ENCODE assay signal across 9 cellular contexts in the genomic region with DNA sequence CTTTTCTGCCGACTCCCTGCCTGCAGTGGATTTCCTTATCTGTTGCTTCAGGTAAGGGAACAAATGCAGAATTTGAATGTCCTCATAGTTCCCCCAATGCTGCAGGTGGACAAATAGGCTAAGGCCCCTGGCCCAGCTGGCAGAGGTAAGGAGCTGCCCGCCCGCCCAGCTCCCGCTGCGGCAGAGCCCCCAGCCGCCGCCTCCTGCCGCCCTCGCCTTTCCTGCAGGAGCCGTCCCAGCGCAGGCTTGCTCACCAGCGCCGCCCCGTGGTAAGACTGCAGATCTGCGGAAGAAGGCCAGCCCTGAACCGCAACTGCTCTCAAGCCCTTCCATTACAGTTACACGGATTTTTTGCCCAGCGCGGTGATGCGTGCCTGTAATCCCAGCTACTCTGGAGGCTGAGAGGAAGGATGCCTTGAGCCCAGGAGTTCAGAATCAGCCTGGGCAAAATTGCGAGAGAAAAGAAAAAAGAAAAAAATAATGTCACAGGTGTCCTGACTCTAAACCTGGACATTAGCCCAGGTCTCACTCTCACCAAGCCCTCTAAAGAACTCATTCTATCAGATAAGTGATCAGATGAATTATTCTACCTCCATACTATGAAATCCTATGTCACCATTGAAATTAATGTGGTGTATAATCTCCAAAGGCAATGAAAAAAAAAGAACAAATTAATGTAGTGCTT. TPM values are rescaled to one million over a fixed set of nuclear protein-coding genes. Genes with fewer than 3 reads are reported as not detected.
DNase-seq lines count a peak whose midpoint lies in the region; ATAC-seq and TF ChIP-seq lines count a peak whose summit lies in the region.
"Had no signal": no experiment of that assay in that cellular context is flagged by ENCODE, and none has a peak within 500 bp of the region (broad histone marks: within the 10 kb centered on the region; RNA-seq: fewer than 3 reads in every experiment).

No MANE protein-coding gene starts in this region.

- intact Hi-C loops in Calu3 (cut with micrococcal nuclease; ENCODE audit: unreplicated experiment) (loop anchor here (2.0 to 10.0 kb wide), 2 partner anchors 80 to 300 kb away; partner anchors contain the start of gene KREMEN1), PC-3 (cut with micrococcal nuclease) (loop anchor here (10.0 kb wide), 2 partner anchors 80 to 110 kb away; partner anchors contain the start of gene KREMEN1)

- no peaks in the 10 kb centered on the region for H3K36me3 ChIP-seq in PC-3 (ENCODE audit: low read depth, low read length)

- H3K79me2 ChIP-seq in PC-3 (ENCODE audit: low read length), result no peaks in the 10 kb centered on the region

- peaks cover 6% of the 10 kb centered on the region for H3K4me1 Mint-ChIP-seq in Calu3 (ENCODE audit: low read depth, unreplicated experiment)
- peaks cover 5% of the 10 kb centered on the region for H3K4me1 Mint-ChIP-seq in activated T-cell treated with anti-CD3 and anti-CD28 coated beads, Interleukin-2, amount 50 U/mL, for 4 hours (ENCODE audit: low read depth)
- H3K4me1 Mint-ChIP-seq in natural killer cell treated with Interleukin-12 subunit alpha and Interleukin-12 subunit beta and Interleukin-15 and Interleukin-18, amount 100 ng/mL, for 72 hours (ENCODE audit: low read depth in 2 of 2), result peaks cover 7% of the 10 kb centered on the region in 2 donors

- peak overlapping the region; percentile 46 for H3K4me3 Mint-ChIP-seq in Calu3 (ENCODE audit: low read depth, unreplicated experiment)
- H3K4me3 Mint-ChIP-seq in activated T-cell treated with anti-CD3 and anti-CD28 coated beads, Interleukin-2, amount 50 U/mL, for 4 hours, result no peak overlapping the region
- H3K4me3 Mint-ChIP-seq in natural killer cell treated with Interleukin-12 subunit alpha and Interleukin-12 subunit beta and Interleukin-15 and Interleukin-18, amount 100 ng/mL, for 72 hours, result no peak overlapping the region

- H3F3A ChIP-seq in PC-3 (ENCODE audit: low read length, unreplicated experiment), result no peaks in the 10 kb centered on the region

- peak overlapping the region; percentile 73 for H3K4me2 ChIP-seq in PC-3 (ENCODE audit: low read length)

- no peaks in the 10 kb centered on the region for H3K9me3 Mint-ChIP-seq in Calu3 (ENCODE audit: low read depth, unreplicated experiment)
- H3K9me3 Mint-ChIP-seq in activated T-cell treated with anti-CD3 and anti-CD28 coated beads, Interleukin-2, amount 50 U/mL, for 4 hours, result no peaks in the 10 kb centered on the region
- no peaks in the 10 kb centered on the region for H3K9me3 Mint-ChIP-seq in natural killer cell treated with Interleukin-12 subunit alpha and Interleukin-12 subunit beta and Interleukin-15 and Interleukin-18, amount 100 ng/mL, for 72 hours

- H3K27ac Mint-ChIP-seq in Calu3 (ENCODE audit: unreplicated experiment), result no peak overlapping the region
- no peak overlapping the region for H3K27ac Mint-ChIP-seq in natural killer cell treated with Interleukin-12 subunit alpha and Interleukin-12 subunit beta and Interleukin-15 and Interleukin-18, amount 100 ng/mL, for 72 hours

- H3K36me3 Mint-ChIP-seq in Calu3 (ENCODE audit: insufficient read depth, unreplicated experiment), result no peaks in the 10 kb centered on the region
- H3K36me3 Mint-ChIP-seq in activated T-cell treated with anti-CD3 and anti-CD28 coated beads, Interleukin-2, amount 50 U/mL, for 4 hours (ENCODE audit: insufficient read depth), result no peaks in the 10 kb centered on the region
- no peaks in the 10 kb centered on the region for H3K36me3 Mint-ChIP-seq in natural killer cell treated with Interleukin-12 subunit alpha and Interleukin-12 subunit beta and Interleukin-15 and Interleukin-18, amount 100 ng/mL, for 72 hours

- BruUV-seq in Calu3 (replicated peaks; lab: Mats Ljungman, UMichigan) (no TSS peak), PC-3 (replicated peaks; lab: Mats Ljungman, UMichigan) (no TSS peak)

- H3K9ac ChIP-seq in PC-3 (ENCODE audit: low read length), result no peak overlapping the region

- peak overlapping the region; percentile 26; the same call in 1 of the 2 replicates for H3K4me3 ChIP-seq in PC-3 (ENCODE audit: low read length)

- TF ChIP-seq CTCF in Calu3 (IDR thresholded peaks at IDR 0.05; ENCODE audit: unreplicated experiment) (peak; percentile 94), PC-3 (conservative IDR thresholded peaks at IDR 0.05; ENCODE audit: low read depth, low read length) (peak; percentile 80)

- H3K4me1 ChIP-seq in PC-3 (ENCODE audit: insufficient read depth, low read length), result peaks cover 4% of the 10 kb centered on the region; the same call in 1 of the 2 replicates

- H3K27me3 ChIP-seq in PC-3 (ENCODE audit: low read length), result no peaks in the 10 kb centered on the region

- no peaks in the 10 kb centered on the region for H3K9me3 ChIP-seq in PC-3 (ENCODE audit: low read length)

- POLR2A ChIA-PET in PC-3 (lab: Charles Lee; ENCODE audit: unreplicated experiment), result no interaction called here

- no peaks in the 10 kb centered on the region for H3K9me2 ChIP-seq in PC-3 (replicated peaks; ENCODE audit: low read length)

- no peaks in the 10 kb centered on the region for H4K20me1 ChIP-seq in PC-3 (ENCODE audit: low read length)

- CTCF ChIA-PET in Calu3 (lab: Charles Lee), result interaction anchor here (0.5 to 1.2 kb wide), 5 partner anchors 22 to 271 kb away, joined by 3 to 4 read pairs (median 3); partner anchors contain the start of gene ZNRF3
- CTCF ChIA-PET in PC-3 (lab: Charles Lee), result interaction anchor here (0.8 kb wide), 1 partner anchor 114 kb away, joined by 3 read pairs; no protein-coding TSS in a partner anchor

- DNase-seq in Calu3 (peak; percentile 87), PC-3 (peak; percentile 64), fibroblast of gingiva (ENCODE audit: low read depth) (peak; percentile 41)
- DNase-seq in activated T-cell treated with anti-CD3 and anti-CD28 coated beads, Interleukin-2, amount 50 U/mL, for 4 hours, result peak; percentile 76
- DNase-seq in natural killer cell treated with Interleukin-12 subunit alpha and Interleukin-12 subunit beta and Interleukin-15 and Interleukin-18, amount 100 ng/mL, for 72 hours (ENCODE audit: low spot score), result peak; percentile 77
- peak; percentile 40 to 58 (median 51) for DNase-seq in stimulated activated naive CD4-positive, alpha-beta T cell (lab: John Stamatoyannopoulos, UW)

- H3K27ac ChIP-seq in PC-3 (ENCODE audit: low read length), result no peak overlapping the region

- H3K27me3 Mint-ChIP-seq in Calu3 (ENCODE audit: unreplicated experiment), result peaks cover 28% of the 10 kb centered on the region
- peaks cover 42% of the 10 kb centered on the region for H3K27me3 Mint-ChIP-seq in activated T-cell treated with anti-CD3 and anti-CD28 coated beads, Interleukin-2, amount 50 U/mL, for 4 hours (ENCODE audit: low read depth)
- peaks cover 17 to 34% of the 10 kb centered on the region in 2 donors for H3K27me3 Mint-ChIP-seq in natural killer cell treated with Interleukin-12 subunit alpha and Interleukin-12 subunit beta and Interleukin-15 and Interleukin-18, amount 100 ng/mL, for 72 hours

- peak; percentile 60 for ATAC-seq in HG03354 (IDR thresholded peaks at IDR 0.05; ENCODE audit: poor library complexity, severe bottlenecking, unreplicated experiment)
- ATAC-seq in PC-3, result peak; percentile 90
- ATAC-seq in activated T-cell treated with anti-CD3 and anti-CD28 coated beads, Interleukin-2, amount 50 U/mL, for 4 hours, result peak; percentile 77 to 87
- ATAC-seq in natural killer cell treated with Interleukin-12 subunit alpha and Interleukin-12 subunit beta and Interleukin-15 and Interleukin-18, amount 100 ng/mL, for 72 hours, result peak; percentile 82 to 87
- no peak for ATAC-seq in HG02852 (IDR thresholded peaks at IDR 0.05; ENCODE audit: unreplicated experiment)

- H2AFZ ChIP-seq in PC-3 (ENCODE audit: low read length), result peak overlapping the region; percentile 68

RNA-seq across cellular contexts. Expression of gene EMID1, which starts 51.2 kb away (rescaled TPM):
- total RNA-seq in Calu3 (2022) (1.1 and 2.4 TPM in 2 replicates), PC-3 (2014; rRNA removed) (1.2 and 1.3 TPM in 2 replicates)
- under 1 TPM in 2 of 3 donors, not detected in 1; 0.20 to 0.22 TPM for total RNA-seq in activated T-cell treated with anti-CD3 and anti-CD28 coated beads, Interleukin-2, amount 50 U/mL, for 4 hours
- total RNA-seq in natural killer cell treated with Interleukin-12 subunit alpha and Interleukin-12 subunit beta and Interleukin-15 and Interleukin-18, amount 100 ng/mL, for 72 hours, result under 1 TPM; 0.67 to 0.71 TPM
- total RNA-seq: activated CD8-positive, alpha-beta memory T cell treated with anti-CD3 and anti-CD28 coated beads for 36 hours had no signal
